ENCODE assay signal across 8 cellular contexts in genomic region chr3:128698211-128699011, GRCh38. TPM values are rescaled to one million over a fixed set of nuclear protein-coding genes. Genes with fewer than 3 reads are reported as not detected.
DNase-seq lines count a peak whose midpoint lies in the region; TF ChIP-seq lines count a peak whose summit lies in the region.

No MANE protein-coding gene starts in this region.

- no peak overlapping the region for H3K27ac ChIP-seq in HUES64 (ENCODE audit: low read depth, low read length)
- no peak overlapping the region for H3K27ac ChIP-seq in muscle layer of duodenum (ENCODE audit: low read length)
- peak overlapping the region; percentile 64 for H3K27ac ChIP-seq in urinary bladder (ENCODE audit: low read depth)

- H3K27me3 Mint-ChIP-seq in activated T-helper 1 cell treated with anti-CD3 and anti-CD28 coated beads, Interleukin-12 subunit alpha, Interleukin-12 subunit beta, Interleukin-2, Interleukin-4 antibody, amounts not matched to agents 30 ng/mL and 10 ng/mL and 1 ng/mL, durations not matched to agents 14 hours and 24 hours and 36 hours (ENCODE audit: insufficient read depth) = peaks cover 8% of the 10 kb centered on the region

- peaks cover 6% of the 10 kb centered on the region for H3K27me3 ChIP-seq in HUES64 (ENCODE audit: insufficient read depth, low read length)
- no peaks in the 10 kb centered on the region for H3K27me3 ChIP-seq in muscle layer of duodenum (ENCODE audit: low read depth, low read length)

- DNase-seq in Ammon's horn (ENCODE audit: low spot score) = peak; percentile 46
- no peak for DNase-seq in activated T-helper 1 cell treated with anti-CD3 and anti-CD28 coated beads, Interleukin-12 subunit alpha, Interleukin-12 subunit beta, Interleukin-2, Interleukin-4 antibody, amounts not matched to agents 30 ng/mL and 10 ng/mL and 1 ng/mL, durations not matched to agents 14 hours and 24 hours and 36 hours (ENCODE audit: low spot score)
- DNase-seq in fibroblast of mammary gland (ENCODE audit: low read depth) = no peak
- no peak for DNase-seq in NCI-H2196 (lab: John Stamatoyannopoulos, UW; ENCODE audit: unreplicated experiment)
- DNase-seq in NAMALWA (ENCODE audit: low spot score) = no peak

- H3K36me3 ChIP-seq in HUES64 (ENCODE audit: insufficient read depth, low read length) = no peaks in the 10 kb centered on the region
- no peaks in the 10 kb centered on the region for H3K36me3 ChIP-seq in muscle layer of duodenum (ENCODE audit: control insufficient read depth in 1 of 2, insufficient read depth in 2 of 2, low read length in 2 of 2)
- H3K36me3 ChIP-seq in urinary bladder (ENCODE audit: insufficient read depth) = no peaks in the 10 kb centered on the region

- H3K9me3 ChIP-seq in HUES64 (ENCODE audit: insufficient read depth, low read depth, low read length) (no peaks in the 10 kb centered on the region), muscle layer of duodenum (ENCODE audit: control insufficient read depth in 1 of 2, low read length in 2 of 2) (no peaks in the 10 kb centered on the region)

- peak overlapping the region; percentile 66 for H3K9ac ChIP-seq in HUES64 (ENCODE audit: low read depth, low read length)

- WGBS in HUES64 = 7% methylated on average over 40 of the region's 53 CpGs
- 1% methylated on average over 53 of the region's 53 CpGs for WGBS in urinary bladder

- TF ChIP-seq CTCF in fibroblast of mammary gland (conservative IDR thresholded peaks at IDR 0.05; ENCODE audit: control insufficient read depth, insufficient read depth, low read depth, low read length) = no peak

- no peaks in the 10 kb centered on the region for H3K4me1 Mint-ChIP-seq in activated T-helper 1 cell treated with anti-CD3 and anti-CD28 coated beads, Interleukin-12 subunit alpha, Interleukin-12 subunit beta, Interleukin-2, Interleukin-4 antibody, amounts not matched to agents 30 ng/mL and 10 ng/mL and 1 ng/mL, durations not matched to agents 14 hours and 24 hours and 36 hours (ENCODE audit: low read depth)

- no peaks in the 10 kb centered on the region for H3K9me3 Mint-ChIP-seq in activated T-helper 1 cell treated with anti-CD3 and anti-CD28 coated beads, Interleukin-12 subunit alpha, Interleukin-12 subunit beta, Interleukin-2, Interleukin-4 antibody, amounts not matched to agents 30 ng/mL and 10 ng/mL and 1 ng/mL, durations not matched to agents 14 hours and 24 hours and 36 hours

- H3K36me3 Mint-ChIP-seq in activated T-helper 1 cell treated with anti-CD3 and anti-CD28 coated beads, Interleukin-12 subunit alpha, Interleukin-12 subunit beta, Interleukin-2, Interleukin-4 antibody, amounts not matched to agents 30 ng/mL and 10 ng/mL and 1 ng/mL, durations not matched to agents 14 hours and 24 hours and 36 hours (ENCODE audit: low read depth) = no peaks in the 10 kb centered on the region

- no peak overlapping the region for H3K27ac Mint-ChIP-seq in activated T-helper 1 cell treated with anti-CD3 and anti-CD28 coated beads, Interleukin-12 subunit alpha, Interleukin-12 subunit beta, Interleukin-2, Interleukin-4 antibody, amounts not matched to agents 30 ng/mL and 10 ng/mL and 1 ng/mL, durations not matched to agents 14 hours and 24 hours and 36 hours

- H3K4me3 ChIP-seq in HUES64 (ENCODE audit: low read length) (peak overlapping the region; percentile 54), fibroblast of mammary gland (ENCODE audit: control insufficient read depth, low read depth, low read length) (peak overlapping the region; percentile 43), muscle layer of duodenum (ENCODE audit: low read depth in 1 of 2, low read length in 2 of 2) (peak overlapping the region; percentile 55 to 75), urinary bladder (ENCODE audit: low read depth, low read length) (peak overlapping the region; percentile 45)

- peak overlapping the region; percentile 58 for H3K4me3 Mint-ChIP-seq in activated T-helper 1 cell treated with anti-CD3 and anti-CD28 coated beads, Interleukin-12 subunit alpha, Interleukin-12 subunit beta, Interleukin-2, Interleukin-4 antibody, amounts not matched to agents 30 ng/mL and 10 ng/mL and 1 ng/mL, durations not matched to agents 14 hours and 24 hours and 36 hours

- intact Hi-C loops in activated T-helper 1 cell treated with anti-CD3 and anti-CD28 coated beads, Interleukin-12 subunit alpha, Interleukin-12 subunit beta, Interleukin-2, Interleukin-4 antibody, amounts not matched to agents 30 ng/mL and 10 ng/mL and 1 ng/mL, durations not matched to agents 14 hours and 24 hours and 36 hours (cut with micrococcal nuclease) = no loop called here

- H3K4me1 ChIP-seq in HUES64 (ENCODE audit: insufficient read depth, low read length) (no peaks in the 10 kb centered on the region), muscle layer of duodenum (ENCODE audit: control insufficient read depth in 1 of 2, insufficient read depth in 2 of 2, low read length in 2 of 2) (no peaks in the 10 kb centered on the region), urinary bladder (ENCODE audit: insufficient read depth) (no peaks in the 10 kb centered on the region)

RNA-seq across cellular contexts. Expression of gene RAB7A, which starts 27.6 kb away (rescaled TPM):
- 95.4 TPM for polyA plus RNA-seq in HUES64 (2013, experiment 1 of 2)
- 110 TPM for polyA plus RNA-seq in HUES64 (2013, experiment 2 of 2)
- 318 and 329 TPM in 2 replicates for total RNA-seq in activated T-helper 1 cell treated with anti-CD3 and anti-CD28 coated beads, Interleukin-12 subunit alpha, Interleukin-12 subunit beta, Interleukin-2, Interleukin-4 antibody, amounts not matched to agents 30 ng/mL and 10 ng/mL and 1 ng/mL, durations not matched to agents 14 hours and 24 hours and 36 hours
- total RNA-seq in urinary bladder = 38.0 TPM
- polyA plus RNA-seq in urinary bladder = 179 TPM

RNA-seq across cellular contexts. Expression of gene RPN1, which starts 47.8 kb away (rescaled TPM):
- polyA plus RNA-seq in HUES64 (2013, experiment 1 of 2) = 159 TPM
- 159 TPM for polyA plus RNA-seq in HUES64 (2013, experiment 2 of 2)
- total RNA-seq in activated T-helper 1 cell treated with anti-CD3 and anti-CD28 coated beads, Interleukin-12 subunit alpha, Interleukin-12 subunit beta, Interleukin-2, Interleukin-4 antibody, amounts not matched to agents 30 ng/mL and 10 ng/mL and 1 ng/mL, durations not matched to agents 14 hours and 24 hours and 36 hours = 190 and 194 TPM in 2 replicates
- 256 TPM for total RNA-seq in urinary bladder
- polyA plus RNA-seq in urinary bladder = 135 TPM
